In the genomic region with DNA sequence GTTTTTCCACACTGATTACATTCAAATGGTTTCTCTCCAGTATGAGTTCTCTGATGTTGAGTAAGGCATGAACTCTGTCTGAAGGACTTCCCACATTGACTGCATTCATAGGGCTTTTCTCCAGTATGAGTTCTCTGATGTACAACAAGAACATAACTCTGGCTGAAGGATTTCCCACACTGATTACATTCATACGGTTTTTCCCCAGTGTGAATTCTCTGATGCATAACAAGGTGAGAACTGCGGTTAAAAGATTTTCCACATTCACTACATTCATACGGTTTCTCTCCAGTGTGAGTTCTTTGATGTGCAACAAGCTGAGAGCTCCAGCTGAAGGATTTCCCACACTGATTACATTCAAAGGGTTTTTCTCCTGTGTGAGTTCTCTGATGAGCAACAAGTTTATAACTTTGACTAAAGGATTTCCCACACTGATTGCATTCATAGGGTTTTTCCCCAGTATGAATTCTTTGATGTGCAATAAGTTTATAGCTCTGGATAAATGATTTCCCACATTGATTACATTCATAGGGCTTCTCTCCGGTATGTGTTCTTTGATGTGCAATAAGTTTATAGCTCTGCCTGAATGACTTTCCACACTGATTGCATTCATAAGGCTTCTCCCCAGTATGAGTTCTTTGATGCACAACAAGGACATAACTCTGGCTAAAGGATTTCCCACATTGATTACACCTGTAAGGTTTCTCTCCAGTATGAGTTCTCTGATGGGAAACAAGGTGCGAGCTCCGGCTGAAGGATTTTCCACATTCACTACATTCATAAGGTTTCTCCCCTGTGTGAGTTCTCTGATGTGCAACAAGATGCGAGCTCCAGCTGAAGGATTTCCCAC, we compare ENCODE assay signal across 1 cellular context.
TF ChIP-seq lines count a peak whose summit lies in the region.

No MANE protein-coding gene starts in this region.

TF ChIP-seq in HEK293, 187 proteins besides CTCF, POLR2A, EP300 and RAD21 (continued from another document and continues in another):
- TF ChIP-seq ZNF76 (tag by site-specific recombination; IDR thresholded peaks at IDR 0.05; ENCODE audit: borderline replicate concordance, low read depth) (no peak), ZBTB20 (tag by site-specific recombination; IDR thresholded peaks at IDR 0.05) (no peak), PRDM1 (tag by site-specific recombination; IDR thresholded peaks at IDR 0.05) (no peak), ZNF366 (tag by site-specific recombination; conservative IDR thresholded peaks at IDR 0.05) (no peak), ZNF791 (tag by site-specific recombination; IDR thresholded peaks at IDR 0.05) (0 out of 2 replicates have a peak, but pooled peaks have one; percentile 10), HOXA7 (CRISPR knock-in tag; IDR thresholded peaks at IDR 0.05; ENCODE audit: borderline replicate concordance) (no peak), ZNF473 (tag by site-specific recombination; IDR thresholded peaks at IDR 0.05) (no peak), ZNF776 (tag by site-specific recombination; IDR thresholded peaks at IDR 0.05; ENCODE audit: borderline replicate concordance) (no peak), ZNF530 (tag by site-specific recombination; IDR thresholded peaks at IDR 0.05; ENCODE audit: low read depth) (no peak), PRDM6 (tag by site-specific recombination; IDR thresholded peaks at IDR 0.05) (no peak), SP3 (tag by site-specific recombination; IDR thresholded peaks at IDR 0.05) (no peak), ZNF10 (tag by site-specific recombination; IDR thresholded peaks at IDR 0.05) (no peak), ZNF292 (tag by site-specific recombination; IDR thresholded peaks at IDR 0.05; ENCODE audit: borderline replicate concordance, low read depth) (no peak), SCRT2 (tag by site-specific recombination; IDR thresholded peaks at IDR 0.05) (peak; percentile 86), REST (tag by site-specific recombination; IDR thresholded peaks at IDR 0.05) (no peak), ZNF24 (tag by site-specific recombination; IDR thresholded peaks at IDR 0.05) (peak; percentile 68; the same call in 1 of the 2 replicates), ZNF501 (tag by site-specific recombination; IDR thresholded peaks at IDR 0.05) (no peak), ZNF548 (tag by site-specific recombination; IDR thresholded peaks at IDR 0.05) (no peak), ZNF311 (tag by site-specific recombination; IDR thresholded peaks at IDR 0.05; ENCODE audit: borderline replicate concordance) (0 out of 2 replicates have a peak, but pooled peaks have one; percentile 29), ZFP41 (tag by site-specific recombination; IDR thresholded peaks at IDR 0.05; ENCODE audit: borderline replicate concordance) (no peak), WT1 (tag by site-specific recombination; IDR thresholded peaks at IDR 0.05) (no peak), BCL11B (tag by site-specific recombination; IDR thresholded peaks at IDR 0.05; ENCODE audit: low read depth) (no peak), ZNF768 (tag by site-specific recombination; IDR thresholded peaks at IDR 0.05) (no peak; the same call in 1 of the 2 replicates), ZBTB10 (tag by site-specific recombination; IDR thresholded peaks at IDR 0.05) (no peak), ZNF514 (tag by site-specific recombination; IDR thresholded peaks at IDR 0.05) (no peak), MEIS1 (CRISPR knock-in tag; IDR thresholded peaks at IDR 0.05; ENCODE audit: borderline replicate concordance) (no peak), ZNF670 (tag by site-specific recombination; IDR thresholded peaks at IDR 0.05; ENCODE audit: low read depth) (no peak), FEZF1 (tag by site-specific recombination; IDR thresholded peaks at IDR 0.05) (no peak), ZNF239 (tag by site-specific recombination; IDR thresholded peaks at IDR 0.05) (no peak), ZNF426 (tag by site-specific recombination; IDR thresholded peaks at IDR 0.05) (no peak), ZNF324 (tag by site-specific recombination; IDR thresholded peaks at IDR 0.05) (no peak), ZNF510 (tag by site-specific recombination; IDR thresholded peaks at IDR 0.05; ENCODE audit: insufficient replicate concordance) (no peak), ZBTB6 (tag by site-specific recombination; IDR thresholded peaks at IDR 0.05) (peak; percentile 60; the same call in 1 of the 2 replicates), ZNF350 (tag by site-specific recombination; IDR thresholded peaks at IDR 0.05) (0 out of 2 replicates have a peak, but pooled peaks have one; percentile 3), ZNF610 (tag by site-specific recombination; IDR thresholded peaks at IDR 0.05; ENCODE audit: borderline replicate concordance) (peak; percentile 70; the same call in 1 of the 2 replicates), ZNF549 (tag by site-specific recombination; IDR thresholded peaks at IDR 0.05) (no peak), ZNF211 (tag by site-specific recombination; IDR thresholded peaks at IDR 0.05; ENCODE audit: low read depth) (no peak), EGR2 (tag by site-specific recombination; IDR thresholded peaks at IDR 0.05; ENCODE audit: low read depth) (no peak), ZNF155 (tag by site-specific recombination; IDR thresholded peaks at IDR 0.05) (0 out of 2 replicates have a peak, but pooled peaks have one; percentile 9), ZSCAN30 (tag by site-specific recombination; IDR thresholded peaks at IDR 0.05) (no peak)
- TF ChIP-seq, protein P1, sequence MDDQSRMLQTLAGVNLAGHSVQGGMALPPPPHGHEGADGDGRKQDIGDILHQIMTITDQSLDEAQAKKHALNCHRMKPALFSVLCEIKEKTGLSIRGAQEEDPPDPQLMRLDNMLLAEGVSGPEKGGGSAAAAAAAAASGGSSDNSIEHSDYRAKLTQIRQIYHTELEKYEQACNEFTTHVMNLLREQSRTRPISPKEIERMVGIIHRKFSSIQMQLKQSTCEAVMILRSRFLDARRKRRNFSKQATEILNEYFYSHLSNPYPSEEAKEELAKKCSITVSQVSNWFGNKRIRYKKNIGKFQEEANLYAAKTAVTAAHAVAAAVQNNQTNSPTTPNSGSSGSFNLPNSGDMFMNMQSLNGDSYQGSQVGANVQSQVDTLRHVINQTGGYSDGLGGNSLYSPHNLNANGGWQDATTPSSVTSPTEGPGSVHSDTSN (CRISPR knock-in tag; IDR thresholded peaks at IDR 0.05), result no peak
- TF ChIP-seq, protein P2, sequence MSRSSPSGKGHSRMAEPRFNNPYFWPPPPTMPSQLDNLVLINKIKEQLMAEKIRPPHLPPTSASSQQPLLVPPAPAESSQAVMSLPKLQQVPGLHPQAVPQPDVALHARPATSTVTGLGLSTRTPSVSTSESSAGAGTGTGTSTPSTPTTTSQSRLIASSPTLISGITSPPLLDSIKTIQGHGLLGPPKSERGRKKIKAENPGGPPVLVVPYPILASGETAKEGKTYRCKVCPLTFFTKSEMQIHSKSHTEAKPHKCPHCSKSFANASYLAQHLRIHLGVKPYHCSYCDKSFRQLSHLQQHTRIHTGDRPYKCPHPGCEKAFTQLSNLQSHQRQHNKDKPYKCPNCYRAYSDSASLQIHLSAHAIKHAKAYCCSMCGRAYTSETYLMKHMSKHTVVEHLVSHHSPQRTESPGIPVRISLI (tag by site-specific recombination; IDR thresholded peaks at IDR 0.05), result no peak
- TF ChIP-seq, protein P3, sequence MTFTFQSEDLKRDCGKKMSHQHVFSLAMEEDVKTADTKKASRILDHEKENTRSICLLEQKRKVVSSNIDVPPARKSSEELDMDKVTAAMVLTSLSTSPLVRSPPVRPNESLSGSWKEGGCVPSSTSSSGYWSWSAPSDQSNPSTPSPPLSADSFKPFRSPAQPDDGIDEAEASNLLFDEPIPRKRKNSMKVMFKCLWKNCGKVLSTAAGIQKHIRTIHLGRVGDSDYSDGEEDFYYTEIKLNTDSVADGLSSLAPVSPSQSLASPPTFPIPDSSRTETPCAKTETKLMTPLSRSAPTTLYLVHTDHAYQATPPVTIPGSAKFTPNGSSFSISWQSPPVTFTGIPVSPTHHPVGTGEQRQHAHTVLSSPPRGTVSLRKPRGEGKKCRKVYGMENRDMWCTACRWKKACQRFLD (tag by site-specific recombination; IDR thresholded peaks at IDR 0.05), result no peak
- TF ChIP-seq, protein P4, sequence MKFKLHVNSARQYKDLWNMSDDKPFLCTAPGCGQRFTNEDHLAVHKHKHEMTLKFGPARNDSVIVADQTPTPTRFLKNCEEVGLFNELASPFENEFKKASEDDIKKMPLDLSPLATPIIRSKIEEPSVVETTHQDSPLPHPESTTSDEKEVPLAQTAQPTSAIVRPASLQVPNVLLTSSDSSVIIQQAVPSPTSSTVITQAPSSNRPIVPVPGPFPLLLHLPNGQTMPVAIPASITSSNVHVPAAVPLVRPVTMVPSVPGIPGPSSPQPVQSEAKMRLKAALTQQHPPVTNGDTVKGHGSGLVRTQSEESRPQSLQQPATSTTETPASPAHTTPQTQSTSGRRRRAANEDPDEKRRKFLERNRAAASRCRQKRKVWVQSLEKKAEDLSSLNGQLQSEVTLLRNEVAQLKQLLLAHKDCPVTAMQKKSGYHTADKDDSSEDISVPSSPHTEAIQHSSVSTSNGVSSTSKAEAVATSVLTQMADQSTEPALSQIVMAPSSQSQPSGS (tag by site-specific recombination; IDR thresholded peaks at IDR 0.05; ENCODE audit: low read depth), result no peak
